ENCODE assay signal across 35 cellular contexts in the genomic region with DNA sequence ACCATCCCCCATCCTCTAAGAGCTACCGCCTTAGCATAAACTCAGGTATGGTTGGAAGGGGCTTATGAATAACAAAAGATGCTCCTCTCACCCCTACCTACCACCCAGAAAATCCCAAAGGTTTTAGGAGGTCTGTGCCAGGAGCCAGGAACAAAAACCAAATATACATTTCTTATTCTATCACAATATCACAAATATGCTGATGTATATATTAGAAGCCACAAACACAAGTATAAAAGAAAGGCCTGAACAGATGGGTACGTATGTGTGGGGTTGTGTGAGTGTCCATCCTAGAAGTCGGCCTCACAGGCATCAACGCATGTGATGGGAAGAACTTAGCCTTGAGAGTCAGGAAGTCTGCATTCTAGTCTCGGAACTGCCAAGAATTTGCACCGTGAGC. TPM values are rescaled to one million over a fixed set of nuclear protein-coding genes. Genes with fewer than 3 reads are reported as not detected.
"Had no signal": no experiment of that assay in that cellular context is flagged by ENCODE, and none has a peak within 500 bp of the region (broad histone marks: within the 10 kb centered on the region; RNA-seq: fewer than 3 reads in every experiment).

No MANE protein-coding gene starts in this region.

- H3K4me1 ChIP-seq: heart left ventricle had no signal

- DNase-seq: activated CD4-positive, alpha-beta T cell treated with anti-CD3 and anti-CD28 coated beads for 36 hours; activated CD4-positive, alpha-beta T cell treated with anti-CD3 and anti-CD28 coated beads, Interleukin-2, amount 10 ng/mL, durations not matched to agents 7 days and 5 days; activated CD4-positive, alpha-beta T cell treated with anti-CD3 and anti-CD28 coated beads, Interleukin-2, amount 50 U/mL, for 48 hours; activated CD4-positive, CD25-positive, alpha-beta regulatory T cell; activated CD4-positive, CD25-positive, alpha-beta regulatory T cell treated with anti-CD3 and anti-CD28 coated beads, Interleukin-2, amount 50 U/mL, for 72 hours; activated CD8-positive, alpha-beta memory T cell treated with anti-CD3 and anti-CD28 coated beads for 24 hours; activated CD8-positive, alpha-beta T cell treated with anti-CD3 and anti-CD28 coated beads for 36 hours; activated effector memory CD4-positive, alpha-beta T cell treated with Interleukin-2 at 50 U/mL for 16 hours; activated gamma-delta T cell treated with Interleukin-2 at 50 U/mL for 16 hours; activated naive CD4-positive, alpha-beta T cell treated with anti-CD3 and anti-CD28 coated beads, Interleukin-2, amount 50 U/mL, for 16 hours; activated naive CD4-positive, alpha-beta T cell treated with Interleukin-2 at 50 U/mL for 16 hours; activated T-cell treated with anti-CD3 and anti-CD28 coated beads, Interleukin-2, amount 50 U/mL, for 4 hours; amniotic stem cell; anterior cingulate cortex; brain microvascular endothelial cell; dorsolateral prefrontal cortex; effector memory CD4-positive, alpha-beta T cell; endodermal cell; foreskin fibroblast; heart left ventricle; T1000; WERI-Rb-1 had no signal

- FAIRE-seq: astrocyte, bronchial epithelial cell, frontal cortex had no signal

- H3K4me3 ChIP-seq: coronary artery, dorsolateral prefrontal cortex, heart left ventricle had no signal

- H3K36me3 ChIP-seq: brain microvascular endothelial cell, heart left ventricle, WERI-Rb-1 had no signal

- H3K27me3 ChIP-seq: brain microvascular endothelial cell, dorsolateral prefrontal cortex, heart left ventricle had no signal

- H3K36me3 Mint-ChIP-seq: activated naive CD8-positive, alpha-beta T cell had no signal

- H3K27ac ChIP-seq: brain microvascular endothelial cell, coronary artery, dorsolateral prefrontal cortex, heart left ventricle, WERI-Rb-1 had no signal

- H3K9me3 Mint-ChIP-seq: activated CD8-positive, alpha-beta T cell treated with anti-CD3 and anti-CD28 coated beads for 36 hours; activated T-cell treated with anti-CD3 and anti-CD28 coated beads, Interleukin-2, amount 50 U/mL, for 4 hours; activated T-helper 17 cell treated with anti-CD3 and anti-CD28 coated beads, Interleukin-2, amount 50 U/mL, for 72 hours; central memory CD8-positive, alpha-beta T cell; dendritic cell treated with granulocyte-macrophage colony-stimulating factor and Interleukin-4, amounts not matched to agents 40 ng/mL and 50 ng/mL, for 4 days; T-helper 1 cell treated with Interleukin-12 subunit alpha and Interleukin-12 subunit beta and Interleukin-4 antibody, amounts not matched to agents 30 μg/mL and 1 μg/mL, for 36 hours had no signal

- ATAC-seq: activated CD4-positive, alpha-beta T cell treated with anti-CD3 and anti-CD28 coated beads for 36 hours; activated CD8-positive, alpha-beta T cell treated with anti-CD3 and anti-CD28 coated beads for 36 hours; activated T-cell treated with anti-CD3 and anti-CD28 coated beads, Interleukin-2, amount 50 U/mL, for 4 hours; activated T-helper 17 cell treated with anti-CD3 and anti-CD28 coated beads, Interleukin-2, amount 50 U/mL, for 72 hours; esophagus mucosa; heart left ventricle had no signal

- H3K27ac Mint-ChIP-seq: activated CD4-positive, alpha-beta T cell treated with anti-CD3 and anti-CD28 coated beads for 36 hours; activated naive CD8-positive, alpha-beta T cell; activated T-helper 17 cell treated with anti-CD3 and anti-CD28 coated beads, Interleukin-2, amount 50 U/mL, for 72 hours; dendritic cell treated with granulocyte-macrophage colony-stimulating factor and Interleukin-4, amounts not matched to agents 40 ng/mL and 50 ng/mL, for 4 days; endodermal cell had no signal

- H3K4me3 Mint-ChIP-seq: activated CD4-positive, alpha-beta T cell treated with anti-CD3 and anti-CD28 coated beads for 36 hours; activated CD4-positive, alpha-beta T cell treated with anti-CD3 and anti-CD28 coated beads, Interleukin-2, amount 10 ng/mL, durations not matched to agents 7 days and 5 days; activated CD8-positive, alpha-beta T cell treated with anti-CD3 and anti-CD28 coated beads for 36 hours; activated naive CD8-positive, alpha-beta T cell; activated T-cell treated with anti-CD3 and anti-CD28 coated beads, Interleukin-2, amount 50 U/mL, for 4 hours; dendritic cell treated with granulocyte-macrophage colony-stimulating factor and Interleukin-4, amounts not matched to agents 40 ng/mL and 50 ng/mL, for 4 days; endodermal cell; T-helper 1 cell treated with Interleukin-12 subunit alpha and Interleukin-12 subunit beta and Interleukin-4 antibody, amounts not matched to agents 30 μg/mL and 1 μg/mL, for 36 hours had no signal

RNA-seq across cellular contexts. Expression of gene SMIM43, which starts 59.4 kb away (rescaled TPM):
- total RNA-seq: activated CD4-positive, alpha-beta T cell treated with anti-CD3 and anti-CD28 coated beads for 36 hours; activated CD4-positive, alpha-beta T cell treated with anti-CD3 and anti-CD28 coated beads, Interleukin-2, amount 10 ng/mL, durations not matched to agents 7 days and 5 days; activated CD8-positive, alpha-beta T cell treated with anti-CD3 and anti-CD28 coated beads for 36 hours; activated T-cell treated with anti-CD3 and anti-CD28 coated beads, Interleukin-2, amount 50 U/mL, for 4 hours; astrocyte; cerebellum; endodermal cell; epithelial cell of proximal tubule; esophagus mucosa; T-helper 2 cell treated with Interferon-gamma antibody and Interleukin-4, amounts not matched to agents 100 ng/mL and 5 ng/mL, for 36 hours had no signal
